Comparison of ENCODE assay signal across 1 cellular context in the genomic region with DNA sequence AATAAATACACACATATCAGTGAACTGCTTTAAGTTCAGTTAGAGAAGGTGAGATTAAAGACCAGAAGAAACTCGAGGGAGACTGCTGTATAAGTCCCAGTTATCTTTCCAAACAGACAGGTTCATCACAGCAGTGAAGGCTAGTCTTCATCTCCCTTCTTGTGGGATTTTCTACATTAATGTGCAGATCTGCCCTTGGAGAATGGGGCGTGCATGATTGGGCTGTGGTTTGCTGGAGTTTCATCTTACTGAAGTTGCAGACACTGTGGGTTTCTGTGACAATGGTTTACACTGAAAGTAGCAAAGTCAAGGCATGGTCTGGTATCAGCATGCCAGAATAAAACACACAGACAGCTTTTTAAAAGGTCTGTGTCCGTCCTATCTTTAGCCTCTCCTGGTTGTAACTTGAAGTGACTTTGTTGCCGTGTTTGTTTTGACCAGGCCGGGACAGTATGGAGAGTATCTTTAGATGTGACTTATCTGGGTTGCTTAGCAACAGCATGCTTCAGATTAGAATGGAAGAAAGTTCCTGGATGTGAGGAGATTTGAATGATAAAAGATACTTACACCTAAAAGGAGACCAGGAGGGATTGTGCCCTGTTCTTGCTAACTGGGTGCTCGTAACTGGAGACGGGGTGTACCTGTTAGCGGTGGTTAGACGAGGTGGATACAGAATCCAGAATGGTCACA.
TF ChIP-seq lines count a peak whose summit lies in the region.

No MANE protein-coding gene starts in this region.

TF ChIP-seq in GM23338, 12 proteins besides CTCF, POLR2A, EP300 and RAD21 (continued from another document):
- TF ChIP-seq, protein P1, sequence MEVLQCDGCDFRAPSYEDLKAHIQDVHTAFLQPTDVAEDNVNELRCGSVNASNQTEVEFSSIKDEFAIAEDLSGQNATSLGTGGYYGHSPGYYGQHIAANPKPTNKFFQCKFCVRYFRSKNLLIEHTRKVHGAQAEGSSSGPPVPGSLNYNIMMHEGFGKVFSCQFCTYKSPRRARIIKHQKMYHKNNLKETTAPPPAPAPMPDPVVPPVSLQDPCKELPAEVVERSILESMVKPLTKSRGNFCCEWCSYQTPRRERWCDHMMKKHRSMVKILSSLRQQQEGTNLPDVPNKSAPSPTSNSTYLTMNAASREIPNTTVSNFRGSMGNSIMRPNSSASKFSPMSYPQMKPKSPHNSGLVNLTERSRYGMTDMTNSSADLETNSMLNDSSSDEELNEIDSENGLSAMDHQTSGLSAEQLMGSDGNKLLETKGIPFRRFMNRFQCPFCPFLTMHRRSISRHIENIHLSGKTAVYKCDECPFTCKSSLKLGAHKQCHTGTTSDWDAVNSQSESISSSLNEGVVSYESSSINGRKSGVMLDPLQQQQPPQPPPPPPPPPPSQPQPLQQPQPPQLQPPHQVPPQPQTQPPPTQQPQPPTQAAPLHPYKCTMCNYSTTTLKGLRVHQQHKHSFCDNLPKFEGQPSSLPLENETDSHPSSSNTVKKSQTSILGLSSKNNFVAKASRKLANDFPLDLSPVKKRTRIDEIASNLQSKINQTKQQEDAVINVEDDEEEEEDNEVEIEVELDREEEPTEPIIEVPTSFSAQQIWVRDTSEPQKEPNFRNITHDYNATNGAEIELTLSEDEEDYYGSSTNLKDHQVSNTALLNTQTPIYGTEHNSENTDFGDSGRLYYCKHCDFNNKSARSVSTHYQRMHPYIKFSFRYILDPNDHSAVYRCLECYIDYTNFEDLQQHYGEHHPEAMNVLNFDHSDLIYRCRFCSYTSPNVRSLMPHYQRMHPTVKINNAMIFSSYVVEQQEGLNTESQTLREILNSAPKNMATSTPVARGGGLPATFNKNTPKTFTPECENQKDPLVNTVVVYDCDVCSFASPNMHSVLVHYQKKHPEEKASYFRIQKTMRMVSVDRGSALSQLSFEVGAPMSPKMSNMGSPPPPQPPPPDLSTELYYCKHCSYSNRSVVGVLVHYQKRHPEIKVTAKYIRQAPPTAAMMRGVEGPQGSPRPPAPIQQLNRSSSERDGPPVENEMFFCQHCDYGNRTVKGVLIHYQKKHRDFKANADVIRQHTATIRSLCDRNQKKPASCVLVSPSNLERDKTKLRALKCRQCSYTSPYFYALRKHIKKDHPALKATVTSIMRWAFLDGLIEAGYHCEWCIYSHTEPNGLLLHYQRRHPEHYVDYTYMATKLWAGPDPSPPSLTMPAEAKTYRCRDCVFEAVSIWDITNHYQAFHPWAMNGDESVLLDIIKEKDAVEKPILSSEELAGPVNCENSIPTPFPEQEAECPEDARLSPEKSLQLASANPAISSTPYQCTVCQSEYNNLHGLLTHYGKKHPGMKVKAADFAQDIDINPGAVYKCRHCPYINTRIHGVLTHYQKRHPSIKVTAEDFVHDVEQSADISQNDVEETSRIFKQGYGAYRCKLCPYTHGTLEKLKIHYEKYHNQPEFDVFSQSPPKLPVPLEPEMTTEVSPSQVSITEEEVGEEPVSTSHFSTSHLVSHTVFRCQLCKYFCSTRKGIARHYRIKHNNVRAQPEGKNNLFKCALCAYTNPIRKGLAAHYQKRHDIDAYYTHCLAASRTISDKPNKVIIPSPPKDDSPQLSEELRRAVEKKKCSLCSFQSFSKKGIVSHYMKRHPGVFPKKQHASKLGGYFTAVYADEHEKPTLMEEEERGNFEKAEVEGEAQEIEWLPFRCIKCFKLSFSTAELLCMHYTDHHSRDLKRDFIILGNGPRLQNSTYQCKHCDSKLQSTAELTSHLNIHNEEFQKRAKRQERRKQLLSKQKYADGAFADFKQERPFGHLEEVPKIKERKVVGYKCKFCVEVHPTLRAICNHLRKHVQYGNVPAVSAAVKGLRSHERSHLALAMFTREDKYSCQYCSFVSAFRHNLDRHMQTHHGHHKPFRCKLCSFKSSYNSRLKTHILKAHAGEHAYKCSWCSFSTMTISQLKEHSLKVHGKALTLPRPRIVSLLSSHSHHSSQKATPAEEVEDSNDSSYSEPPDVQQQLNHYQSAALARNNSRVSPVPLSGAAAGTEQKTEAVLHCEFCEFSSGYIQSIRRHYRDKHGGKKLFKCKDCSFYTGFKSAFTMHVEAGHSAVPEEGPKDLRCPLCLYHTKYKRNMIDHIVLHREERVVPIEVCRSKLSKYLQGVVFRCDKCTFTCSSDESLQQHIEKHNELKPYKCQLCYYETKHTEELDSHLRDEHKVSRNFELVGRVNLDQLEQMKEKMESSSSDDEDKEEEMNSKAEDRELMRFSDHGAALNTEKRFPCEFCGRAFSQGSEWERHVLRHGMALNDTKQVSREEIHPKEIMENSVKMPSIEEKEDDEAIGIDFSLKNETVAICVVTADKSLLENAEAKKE (CRISPR knock-in tag; IDR thresholded peaks at IDR 0.05): no peak
- no peak for TF ChIP-seq CREB1 (CRISPR knock-in tag; IDR thresholded peaks at IDR 0.05; ENCODE audit: low read depth)
- TF ChIP-seq NANOG (IDR thresholded peaks at IDR 0.05; ENCODE audit: borderline replicate concordance): no peak
- TF ChIP-seq POLR2AphosphoS5 (IDR thresholded peaks at IDR 0.05; ENCODE audit: low read depth): no peak
- TF ChIP-seq EZH2 (IDR thresholded peaks at IDR 0.05; ENCODE audit: low read depth, unreplicated experiment): no peak
- no peak for TF ChIP-seq ZNF114 (CRISPR knock-in tag; IDR thresholded peaks at IDR 0.05)
